Comparison of ENCODE assay signal across 22 cellular contexts in genomic region chr2:7281348-7281747, GRCh38.
A peak's percentile ranks its signal among the peaks of the same experiment; 100 is the strongest.
DNase-seq lines count a peak whose midpoint lies in the region; ATAC-seq lines count a peak whose summit lies in the region.
"Had no signal": no experiment of that assay in that cellular context is flagged by ENCODE, and none has a peak within 500 bp of the region (broad histone marks: within the 10 kb centered on the region; RNA-seq: fewer than 3 reads in every experiment).

No MANE protein-coding gene starts in this region.

- POLR2A ChIA-PET in activated CD4-positive, alpha-beta T cell treated with anti-CD3 and anti-CD28 coated beads, Interleukin-2, amount 10 ng/mL, durations not matched to agents 7 days and 5 days (lab: Charles Lee) = no interaction called here
- POLR2A ChIA-PET in activated CD4-positive, alpha-beta memory T cell treated with anti-CD3 and anti-CD28 coated beads, Interleukin-2, amount 10 ng/mL, durations not matched to agents 7 days and 5 days (lab: Charles Lee) = no interaction called here

- no peaks in the 10 kb centered on the region for H3K4me1 Mint-ChIP-seq in activated CD4-positive, alpha-beta T cell treated with anti-CD3 and anti-CD28 coated beads, Interleukin-2, amount 10 ng/mL, durations not matched to agents 7 days and 5 days
- no peaks in the 10 kb centered on the region for H3K4me1 Mint-ChIP-seq in activated CD4-positive, alpha-beta memory T cell treated with anti-CD3 and anti-CD28 coated beads, Interleukin-2, amount 10 ng/mL, durations not matched to agents 7 days and 5 days
- H3K4me1 Mint-ChIP-seq: activated naive CD8-positive, alpha-beta T cell treated with anti-CD3 and anti-CD28 coated beads, Interleukin-2, amount 50 U/mL, for 24 hours; IgD-negative memory B cell had no signal

- H3K9me3 Mint-ChIP-seq in activated CD4-positive, alpha-beta T cell treated with anti-CD3 and anti-CD28 coated beads, Interleukin-2, amount 10 ng/mL, durations not matched to agents 7 days and 5 days = no peaks in the 10 kb centered on the region
- H3K9me3 Mint-ChIP-seq in activated CD4-positive, alpha-beta memory T cell treated with anti-CD3 and anti-CD28 coated beads, Interleukin-2, amount 10 ng/mL, durations not matched to agents 7 days and 5 days = no peaks in the 10 kb centered on the region
- H3K9me3 Mint-ChIP-seq: activated CD8-positive, alpha-beta T cell treated with anti-CD3 and anti-CD28 coated beads for 36 hours; activated naive CD8-positive, alpha-beta T cell treated with anti-CD3 and anti-CD28 coated beads, Interleukin-2, amount 50 U/mL, for 24 hours; IgD-negative memory B cell; naive thymus-derived CD8-positive, alpha-beta T cell had no signal

- H3K27me3 Mint-ChIP-seq in activated CD4-positive, alpha-beta T cell treated with anti-CD3 and anti-CD28 coated beads, Interleukin-2, amount 10 ng/mL, durations not matched to agents 7 days and 5 days = peaks cover under 1% of the 10 kb centered on the region
- H3K27me3 Mint-ChIP-seq in activated CD4-positive, alpha-beta memory T cell treated with anti-CD3 and anti-CD28 coated beads, Interleukin-2, amount 10 ng/mL, durations not matched to agents 7 days and 5 days = peaks cover 2% of the 10 kb centered on the region
- H3K27me3 Mint-ChIP-seq: activated CD8-positive, alpha-beta T cell treated with anti-CD3 and anti-CD28 coated beads for 36 hours; IgD-negative memory B cell had no signal

- DNase-seq in G401 (ENCODE audit: low spot score) (peak; percentile 30), NCI-H2171 (lab: John Stamatoyannopoulos, UW) (peak; percentile 69), inferior parietal cortex (ENCODE audit: extremely low spot score) (peak; percentile 7), NCI-H510A treated with DMSO at 0.1 percent for 48 hours (lab: John Stamatoyannopoulos, UW) (no peak), KBM-7 (no peak)
- DNase-seq in activated CD4-positive, alpha-beta T cell treated with anti-CD3 and anti-CD28 coated beads, Interleukin-2, amount 10 ng/mL, durations not matched to agents 7 days and 5 days = no peak
- no peak for DNase-seq in activated CD4-positive, alpha-beta memory T cell treated with anti-CD3 and anti-CD28 coated beads, Interleukin-2, amount 10 ng/mL, durations not matched to agents 7 days and 5 days
- DNase-seq: activated CD8-positive, alpha-beta T cell treated with anti-CD3 and anti-CD28 coated beads for 36 hours; activated gamma-delta T cell; activated naive CD8-positive, alpha-beta T cell treated with anti-CD3 and anti-CD28 coated beads, Interleukin-2, amount 50 U/mL, for 24 hours; mesenchymal stem cell; naive thymus-derived CD8-positive, alpha-beta T cell; NCI-H1417; NCI-H82; OCI-M1; sigmoid colon; stimulated activated CD4-positive, alpha-beta T cell treated with anti-CD3 and anti-CD28 coated beads, Interleukin-15, amount 100 ng/mL, for 24 hours; stimulated activated CD8-positive, alpha-beta memory T cell treated with anti-CD3 and anti-CD28 coated beads, Interleukin-4, amount 100 ng/mL, for 48 hours; T-helper 9 cell had no signal

- in situ Hi-C loops in G401 (cut with HindIII; ENCODE audit: low sequenced_read_pairs) = no loop called here
- in situ Hi-C loops in KBM-7 (cut with MboI; ENCODE audit: low pct_unique_long_range_greater_than_20kb, low sequenced_read_pairs) = no loop called here

- no peak overlapping the region for H3K27ac Mint-ChIP-seq in activated CD4-positive, alpha-beta T cell treated with anti-CD3 and anti-CD28 coated beads, Interleukin-2, amount 10 ng/mL, durations not matched to agents 7 days and 5 days
- H3K27ac Mint-ChIP-seq in activated CD4-positive, alpha-beta memory T cell treated with anti-CD3 and anti-CD28 coated beads, Interleukin-2, amount 10 ng/mL, durations not matched to agents 7 days and 5 days = no peak overlapping the region
- H3K27ac Mint-ChIP-seq: activated CD8-positive, alpha-beta T cell treated with anti-CD3 and anti-CD28 coated beads for 36 hours; activated naive CD8-positive, alpha-beta T cell treated with anti-CD3 and anti-CD28 coated beads, Interleukin-2, amount 50 U/mL, for 24 hours; IgD-negative memory B cell; naive thymus-derived CD8-positive, alpha-beta T cell had no signal

- CTCF ChIA-PET in activated CD4-positive, alpha-beta T cell treated with anti-CD3 and anti-CD28 coated beads, Interleukin-2, amount 10 ng/mL, durations not matched to agents 7 days and 5 days (lab: Charles Lee) = interaction anchor here (1.1 kb wide), 1 partner anchor 13 kb away, joined by 3 read pairs; no protein-coding TSS in a partner anchor
- CTCF ChIA-PET in activated CD4-positive, alpha-beta memory T cell treated with anti-CD3 and anti-CD28 coated beads, Interleukin-2, amount 10 ng/mL, durations not matched to agents 7 days and 5 days (lab: Charles Lee) = no interaction called here

- peak; percentile 35 for ATAC-seq in GM19468 (IDR thresholded peaks at IDR 0.05; ENCODE audit: extremely low read depth, unreplicated experiment)
- ATAC-seq: A549; activated CD8-positive, alpha-beta T cell treated with anti-CD3 and anti-CD28 coated beads for 36 hours; activated naive CD8-positive, alpha-beta T cell treated with anti-CD3 and anti-CD28 coated beads, Interleukin-2, amount 50 U/mL, for 24 hours; naive thymus-derived CD8-positive, alpha-beta T cell had no signal

- no peak overlapping the region for H3K4me3 Mint-ChIP-seq in activated CD4-positive, alpha-beta T cell treated with anti-CD3 and anti-CD28 coated beads, Interleukin-2, amount 10 ng/mL, durations not matched to agents 7 days and 5 days
- no peak overlapping the region for H3K4me3 Mint-ChIP-seq in activated CD4-positive, alpha-beta memory T cell treated with anti-CD3 and anti-CD28 coated beads, Interleukin-2, amount 10 ng/mL, durations not matched to agents 7 days and 5 days
- H3K4me3 Mint-ChIP-seq: activated CD8-positive, alpha-beta T cell treated with anti-CD3 and anti-CD28 coated beads for 36 hours; activated naive CD8-positive, alpha-beta T cell treated with anti-CD3 and anti-CD28 coated beads, Interleukin-2, amount 50 U/mL, for 24 hours; IgD-negative memory B cell; naive thymus-derived CD8-positive, alpha-beta T cell had no signal

- H3K36me3 Mint-ChIP-seq in activated CD4-positive, alpha-beta T cell treated with anti-CD3 and anti-CD28 coated beads, Interleukin-2, amount 10 ng/mL, durations not matched to agents 7 days and 5 days (ENCODE audit: low read depth) = no peaks in the 10 kb centered on the region
- H3K36me3 Mint-ChIP-seq in activated CD4-positive, alpha-beta memory T cell treated with anti-CD3 and anti-CD28 coated beads, Interleukin-2, amount 10 ng/mL, durations not matched to agents 7 days and 5 days (ENCODE audit: low read depth) = no peaks in the 10 kb centered on the region

Comparison
In these comparisons a context has a peak if more than half of its experiments do, and no peak if none do; other contexts are left out.
1. DNase-seq: peak in G401 (single experiment), NCI-H2171 (single experiment) and inferior parietal cortex (single experiment); none in NCI-H510A treated with DMSO at 0.1 percent for 48 hours (single experiment), activated CD4-positive, alpha-beta T cell treated with anti-CD3 and anti-CD28 coated beads, Interleukin-2, amount 10 ng/mL, durations not matched to agents 7 days and 5 days (single experiment), activated CD4-positive, alpha-beta memory T cell treated with anti-CD3 and anti-CD28 coated beads, Interleukin-2, amount 10 ng/mL, durations not matched to agents 7 days and 5 days (single experiment) and KBM-7 (single experiment).